Comparison of ENCODE assay signal across 15 cellular contexts in genomic region chr1:99589186-99589636, GRCh38. TPM values are rescaled to one million over a fixed set of nuclear protein-coding genes. Genes with fewer than 3 reads are reported as not detected.
"Had no signal": no experiment of that assay in that cellular context is flagged by ENCODE, and none has a peak within 500 bp of the region (broad histone marks: within the 10 kb centered on the region; RNA-seq: fewer than 3 reads in every experiment).

No MANE protein-coding gene starts in this region.

- DNase-seq: activated CD4-positive, alpha-beta memory T cell treated with anti-CD3 and anti-CD28 coated beads, Interleukin-2, amount 10 ng/mL, durations not matched to agents 7 days and 5 days; activated gamma-delta T cell; activated T-cell treated with anti-CD3 and anti-CD28 coated beads, Interleukin-2, amount 50 U/mL, for 48 hours; amygdala; cerebellar nuclear complex; dorsolateral prefrontal cortex; foreskin melanocyte; head of caudate nucleus; left lung; mesendoderm had no signal

- H3K4me3 Mint-ChIP-seq: activated CD4-positive, alpha-beta memory T cell treated with anti-CD3 and anti-CD28 coated beads, Interleukin-2, amount 10 ng/mL, durations not matched to agents 7 days and 5 days; activated naive CD8-positive, alpha-beta T cell; stimulated activated memory B cell treated with anti-CD40 and anti-IgM and Interleukin-4, amounts not matched to agents 10 μg/mL and 1 μg/mL and 100 μg/mL, for 72 hours had no signal

- H3K4me1 Mint-ChIP-seq: activated CD4-positive, alpha-beta memory T cell treated with anti-CD3 and anti-CD28 coated beads, Interleukin-2, amount 10 ng/mL, durations not matched to agents 7 days and 5 days; stimulated activated memory B cell treated with anti-CD40 and anti-IgM and Interleukin-4, amounts not matched to agents 10 μg/mL and 1 μg/mL and 100 μg/mL, for 72 hours had no signal

- H3K27ac Mint-ChIP-seq: activated CD4-positive, alpha-beta memory T cell treated with anti-CD3 and anti-CD28 coated beads, Interleukin-2, amount 10 ng/mL, durations not matched to agents 7 days and 5 days; activated naive CD8-positive, alpha-beta T cell; stimulated activated memory B cell treated with anti-CD40 and anti-IgM and Interleukin-4, amounts not matched to agents 10 μg/mL and 1 μg/mL and 100 μg/mL, for 72 hours had no signal

- H3K9me3 ChIP-seq: left lung, tibial nerve had no signal

- H3K9me3 Mint-ChIP-seq: activated CD4-positive, alpha-beta memory T cell treated with anti-CD3 and anti-CD28 coated beads, Interleukin-2, amount 10 ng/mL, durations not matched to agents 7 days and 5 days; stimulated activated memory B cell treated with anti-CD40 and anti-IgM and Interleukin-4, amounts not matched to agents 10 μg/mL and 1 μg/mL and 100 μg/mL, for 72 hours had no signal

- H3K36me3 ChIP-seq: left lung, tibial nerve had no signal

- H2AFZ ChIP-seq: parathyroid adenoma had no signal

- ATAC-seq: left lung; stimulated activated memory B cell treated with anti-CD40 and anti-IgM and Interleukin-4, amounts not matched to agents 10 μg/mL and 1 μg/mL and 100 μg/mL, for 72 hours had no signal

- H3K27ac ChIP-seq: dorsolateral prefrontal cortex, left lung, parathyroid adenoma had no signal

- H3K27me3 Mint-ChIP-seq: activated CD4-positive, alpha-beta memory T cell treated with anti-CD3 and anti-CD28 coated beads, Interleukin-2, amount 10 ng/mL, durations not matched to agents 7 days and 5 days; stimulated activated memory B cell treated with anti-CD40 and anti-IgM and Interleukin-4, amounts not matched to agents 10 μg/mL and 1 μg/mL and 100 μg/mL, for 72 hours had no signal

- H3K36me3 Mint-ChIP-seq: activated naive CD8-positive, alpha-beta T cell; stimulated activated memory B cell treated with anti-CD40 and anti-IgM and Interleukin-4, amounts not matched to agents 10 μg/mL and 1 μg/mL and 100 μg/mL, for 72 hours had no signal

- H3K9ac ChIP-seq: parathyroid adenoma had no signal

- H3K27me3 ChIP-seq: left lung, tibial nerve had no signal

- H3K4me1 ChIP-seq: parathyroid adenoma, tibial nerve had no signal

- H3K4me2 ChIP-seq: smooth muscle cell had no signal

- H3K4me3 ChIP-seq: dorsolateral prefrontal cortex, left lung, smooth muscle cell, tibial nerve had no signal

RNA-seq across cellular contexts. Expression of gene PALMD, which starts 56.7 kb away (rescaled TPM):
- total RNA-seq: activated CD4-positive, alpha-beta memory T cell treated with anti-CD3 and anti-CD28 coated beads, Interleukin-2, amount 10 ng/mL, durations not matched to agents 7 days and 5 days had no signal
